ENCODE assay signal across 4 cellular contexts in genomic region chr17:46430300-46430699, GRCh38.
DNase-seq lines count a peak whose midpoint lies in the region; ATAC-seq, FAIRE-seq and TF ChIP-seq lines count a peak whose summit lies in the region.
"Not testable (repeated sequence)": the region's sequence is repeated elsewhere in the genome, so short reads cannot be mapped to it uniquely, and the experiment has no call there.

No MANE protein-coding gene starts in this region.

- ATAC-seq in omental fat pad (ENCODE audit: low FRiP score) = peak; percentile 44

- CTCF ChIA-PET in OCI-LY7 (lab: Charles Lee; ENCODE audit: unreplicated experiment) = not testable (repeated sequence)

- H3K27ac ChIP-seq in OCI-LY7 (ENCODE audit: low read depth, low read length, poor library complexity, severe bottlenecking) = not testable (repeated sequence)

- intact Hi-C loops in OCI-LY7 (cut with micrococcal nuclease; ENCODE audit: unreplicated experiment) = not testable (repeated sequence)

- DNase-seq in GM12892 (ENCODE audit: insufficient read length); H54 (ENCODE audit: insufficient read length, low spot score); OCI-LY7 (ENCODE audit: low spot score); omental fat pad (ENCODE audit: low spot score): not testable (repeated sequence)

- H3K9me2 ChIP-seq in OCI-LY7 (ENCODE audit: insufficient read depth, low read length) = not testable (repeated sequence)

- not testable (repeated sequence) for H3K4me2 ChIP-seq in OCI-LY7 (ENCODE audit: low read length)

- POLR2A ChIA-PET in OCI-LY7 (lab: Charles Lee) = not testable (repeated sequence)

- BruUV-seq in OCI-LY7 (replicated peaks; lab: Mats Ljungman, UMichigan) = TSS peak; percentile 23

- TF ChIP-seq POLR2A in GM12892 (IDR thresholded peaks at IDR 0.05; ENCODE audit: low read depth, low read length); H54 (IDR thresholded peaks at IDR 0.05; ENCODE audit: low read depth, low read length): not testable (repeated sequence)

- H2AFZ ChIP-seq in OCI-LY7 (ENCODE audit: low read length) = not testable (repeated sequence)

- not testable (repeated sequence) for H3K36me3 ChIP-seq in OCI-LY7 (ENCODE audit: insufficient read depth, low read length)

- TF ChIP-seq CTCF in OCI-LY7 (conservative IDR thresholded peaks at IDR 0.05; ENCODE audit: low read length); omental fat pad (IDR thresholded peaks at IDR 0.05): not testable (repeated sequence)

- H3K4me3 ChIP-seq in OCI-LY7 (ENCODE audit: low read depth, low read length, poor library complexity, severe bottlenecking) = not testable (repeated sequence)

- peak; percentile 24 for FAIRE-seq in GM12892 (lab: Jason Lieb, UNC)
- FAIRE-seq in H54 (lab: Jason Lieb, UNC) = peak; percentile 30

- not testable (repeated sequence) for H4K20me1 ChIP-seq in OCI-LY7 (ENCODE audit: insufficient read depth, low read length)

- H3K79me2 ChIP-seq in OCI-LY7 (ENCODE audit: insufficient read depth, low read depth, low read length) = not testable (repeated sequence)

- not testable (repeated sequence) for H3K9me3 ChIP-seq in OCI-LY7 (ENCODE audit: low read length)

- H3K4me1 ChIP-seq in OCI-LY7 (ENCODE audit: insufficient read depth, low read length, poor library complexity, severe bottlenecking) = not testable (repeated sequence)
